Comparison of ENCODE assay signal across 1 cellular context in the genomic region with DNA sequence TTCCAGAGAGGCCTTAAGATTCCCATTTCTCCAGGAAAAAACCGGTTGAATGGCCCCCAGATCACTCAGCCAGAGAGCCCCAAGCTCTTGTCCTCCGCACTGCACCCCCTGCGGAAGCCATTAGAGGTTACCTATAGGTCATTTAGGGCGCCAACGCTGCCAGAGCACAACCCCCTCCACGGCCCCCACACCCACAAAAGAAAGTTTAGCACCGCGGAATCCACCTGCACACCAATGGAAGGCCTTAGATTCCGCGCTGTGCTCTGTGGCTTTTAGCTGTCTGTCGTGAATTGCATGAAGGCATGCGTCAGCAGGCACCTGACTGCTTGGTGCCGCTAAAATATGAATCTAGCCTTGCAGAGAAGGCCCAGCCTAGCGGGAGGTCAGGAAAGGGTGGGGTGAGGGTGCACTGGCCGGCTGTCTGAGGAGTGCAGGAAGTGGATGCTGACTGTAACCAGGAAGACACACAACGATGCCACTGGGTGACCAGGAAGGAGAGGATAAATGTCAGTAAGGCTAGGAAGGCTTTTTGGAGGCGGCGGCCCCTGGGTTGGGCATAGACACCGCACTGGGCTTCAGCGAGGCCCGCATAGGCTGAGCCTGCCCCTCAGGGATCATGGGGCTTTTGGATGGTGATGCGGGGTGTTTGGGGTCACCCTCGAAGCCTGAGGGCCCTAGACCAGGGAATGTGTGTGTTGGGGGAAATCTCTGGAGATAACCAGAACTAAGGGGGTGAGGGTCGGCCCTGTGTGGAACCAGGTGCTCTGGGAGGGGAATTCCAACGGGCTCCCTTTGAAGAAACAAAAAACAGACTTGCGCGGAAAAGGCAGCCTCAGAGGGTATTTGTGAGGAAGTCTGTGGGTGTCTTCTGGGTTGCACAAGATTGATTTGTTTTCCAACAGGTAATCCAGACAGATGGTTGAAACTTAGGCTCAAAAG.
TF ChIP-seq lines count a peak whose summit lies in the region.

No MANE protein-coding gene starts in this region.

TF ChIP-seq in K562, 482 proteins besides CTCF, POLR2A, EP300 and RAD21 (continued from another document and continues in another):
- TF ChIP-seq, protein P1, sequence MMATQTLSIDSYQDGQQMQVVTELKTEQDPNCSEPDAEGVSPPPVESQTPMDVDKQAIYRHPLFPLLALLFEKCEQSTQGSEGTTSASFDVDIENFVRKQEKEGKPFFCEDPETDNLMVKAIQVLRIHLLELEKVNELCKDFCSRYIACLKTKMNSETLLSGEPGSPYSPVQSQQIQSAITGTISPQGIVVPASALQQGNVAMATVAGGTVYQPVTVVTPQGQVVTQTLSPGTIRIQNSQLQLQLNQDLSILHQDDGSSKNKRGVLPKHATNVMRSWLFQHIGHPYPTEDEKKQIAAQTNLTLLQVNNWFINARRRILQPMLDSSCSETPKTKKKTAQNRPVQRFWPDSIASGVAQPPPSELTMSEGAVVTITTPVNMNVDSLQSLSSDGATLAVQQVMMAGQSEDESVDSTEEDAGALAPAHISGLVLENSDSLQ (IDR thresholded peaks at IDR 0.05), result peak; percentile 78
- TF ChIP-seq, protein P2, sequence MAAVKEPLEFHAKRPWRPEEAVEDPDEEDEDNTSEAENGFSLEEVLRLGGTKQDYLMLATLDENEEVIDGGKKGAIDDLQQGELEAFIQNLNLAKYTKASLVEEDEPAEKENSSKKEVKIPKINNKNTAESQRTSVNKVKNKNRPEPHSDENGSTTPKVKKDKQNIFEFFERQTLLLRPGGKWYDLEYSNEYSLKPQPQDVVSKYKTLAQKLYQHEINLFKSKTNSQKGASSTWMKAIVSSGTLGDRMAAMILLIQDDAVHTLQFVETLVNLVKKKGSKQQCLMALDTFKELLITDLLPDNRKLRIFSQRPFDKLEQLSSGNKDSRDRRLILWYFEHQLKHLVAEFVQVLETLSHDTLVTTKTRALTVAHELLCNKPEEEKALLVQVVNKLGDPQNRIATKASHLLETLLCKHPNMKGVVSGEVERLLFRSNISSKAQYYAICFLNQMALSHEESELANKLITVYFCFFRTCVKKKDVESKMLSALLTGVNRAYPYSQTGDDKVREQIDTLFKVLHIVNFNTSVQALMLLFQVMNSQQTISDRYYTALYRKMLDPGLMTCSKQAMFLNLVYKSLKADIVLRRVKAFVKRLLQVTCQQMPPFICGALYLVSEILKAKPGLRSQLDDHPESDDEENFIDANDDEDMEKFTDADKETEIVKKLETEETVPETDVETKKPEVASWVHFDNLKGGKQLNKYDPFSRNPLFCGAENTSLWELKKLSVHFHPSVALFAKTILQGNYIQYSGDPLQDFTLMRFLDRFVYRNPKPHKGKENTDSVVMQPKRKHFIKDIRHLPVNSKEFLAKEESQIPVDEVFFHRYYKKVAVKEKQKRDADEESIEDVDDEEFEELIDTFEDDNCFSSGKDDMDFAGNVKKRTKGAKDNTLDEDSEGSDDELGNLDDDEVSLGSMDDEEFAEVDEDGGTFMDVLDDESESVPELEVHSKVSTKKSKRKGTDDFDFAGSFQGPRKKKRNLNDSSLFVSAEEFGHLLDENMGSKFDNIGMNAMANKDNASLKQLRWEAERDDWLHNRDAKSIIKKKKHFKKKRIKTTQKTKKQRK (IDR thresholded peaks at IDR 0.05; ENCODE audit: borderline replicate concordance, low read depth, low read length), result no peak
- TF ChIP-seq PTBP1 (IDR thresholded peaks at IDR 0.05; ENCODE audit: low read depth, low read length) (no peak), RCOR1 (IDR thresholded peaks at IDR 0.05; ENCODE audit: borderline replicate concordance in 1 of 2, low read depth in 2 of 2, low read length in 2 of 2) (peak; percentile 1 to 72; a peak in 2 of 4 replicates), HNRNPH1 (optimal IDR thresholded peaks at IDR 0.05; ENCODE audit: low read depth, low read length) (no peak), ZNF551 (CRISPR knock-in tag; IDR thresholded peaks at IDR 0.05) (no peak), ZNF175 (CRISPR knock-in tag; IDR thresholded peaks at IDR 0.05; ENCODE audit: low read depth) (peak; percentile 90), POLR2AphosphoS2 (IDR thresholded peaks at IDR 0.05; ENCODE audit: low read length) (no peak), ZNF263 (CRISPR knock-in tag; IDR thresholded peaks at IDR 0.05; ENCODE audit: borderline replicate concordance) (no peak), JUN (IDR thresholded peaks at IDR 0.05; ENCODE audit: borderline replicate concordance, low read depth, low read length) (peak; percentile 69; the same call in 1 of the 2 replicates), JUN (CRISPR knock-in tag; IDR thresholded peaks at IDR 0.05; ENCODE audit: borderline replicate concordance) (no peak), GABPB2 (CRISPR knock-in tag; conservative IDR thresholded peaks at IDR 0.05) (no peak), ILK (tag; IDR thresholded peaks at IDR 0.05; ENCODE audit: borderline replicate concordance, low read depth) (no peak), MYBL2 (IDR thresholded peaks at IDR 0.05; ENCODE audit: low read depth) (peak; percentile 29; the same call in 1 of the 2 replicates), MYBL2 (CRISPR knock-in tag; IDR thresholded peaks at IDR 0.05; ENCODE audit: borderline replicate concordance) (no peak), ZNF644 (tag; IDR thresholded peaks at IDR 0.05; ENCODE audit: low read depth) (peak; percentile 76; the same call in 1 of the 2 replicates), JUND (IDR thresholded peaks at IDR 0.05; ENCODE audit: borderline replicate concordance, low read depth, low read length) (peak; percentile 84), JUND (tag; IDR thresholded peaks at IDR 0.05; ENCODE audit: borderline replicate concordance, low read depth, low read length) (peak; percentile 79; the same call in 2 of the 3 replicates)
- TF ChIP-seq, protein P3, sequence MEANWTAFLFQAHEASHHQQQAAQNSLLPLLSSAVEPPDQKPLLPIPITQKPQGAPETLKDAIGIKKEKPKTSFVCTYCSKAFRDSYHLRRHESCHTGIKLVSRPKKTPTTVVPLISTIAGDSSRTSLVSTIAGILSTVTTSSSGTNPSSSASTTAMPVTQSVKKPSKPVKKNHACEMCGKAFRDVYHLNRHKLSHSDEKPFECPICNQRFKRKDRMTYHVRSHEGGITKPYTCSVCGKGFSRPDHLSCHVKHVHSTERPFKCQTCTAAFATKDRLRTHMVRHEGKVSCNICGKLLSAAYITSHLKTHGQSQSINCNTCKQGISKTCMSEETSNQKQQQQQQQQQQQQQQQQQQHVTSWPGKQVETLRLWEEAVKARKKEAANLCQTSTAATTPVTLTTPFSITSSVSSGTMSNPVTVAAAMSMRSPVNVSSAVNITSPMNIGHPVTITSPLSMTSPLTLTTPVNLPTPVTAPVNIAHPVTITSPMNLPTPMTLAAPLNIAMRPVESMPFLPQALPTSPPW (CRISPR knock-in tag; IDR thresholded peaks at IDR 0.05), result peak; percentile 61
- TF ChIP-seq, protein P4, sequence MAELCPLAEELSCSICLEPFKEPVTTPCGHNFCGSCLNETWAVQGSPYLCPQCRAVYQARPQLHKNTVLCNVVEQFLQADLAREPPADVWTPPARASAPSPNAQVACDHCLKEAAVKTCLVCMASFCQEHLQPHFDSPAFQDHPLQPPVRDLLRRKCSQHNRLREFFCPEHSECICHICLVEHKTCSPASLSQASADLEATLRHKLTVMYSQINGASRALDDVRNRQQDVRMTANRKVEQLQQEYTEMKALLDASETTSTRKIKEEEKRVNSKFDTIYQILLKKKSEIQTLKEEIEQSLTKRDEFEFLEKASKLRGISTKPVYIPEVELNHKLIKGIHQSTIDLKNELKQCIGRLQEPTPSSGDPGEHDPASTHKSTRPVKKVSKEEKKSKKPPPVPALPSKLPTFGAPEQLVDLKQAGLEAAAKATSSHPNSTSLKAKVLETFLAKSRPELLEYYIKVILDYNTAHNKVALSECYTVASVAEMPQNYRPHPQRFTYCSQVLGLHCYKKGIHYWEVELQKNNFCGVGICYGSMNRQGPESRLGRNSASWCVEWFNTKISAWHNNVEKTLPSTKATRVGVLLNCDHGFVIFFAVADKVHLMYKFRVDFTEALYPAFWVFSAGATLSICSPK (IDR thresholded peaks at IDR 0.05; ENCODE audit: borderline replicate concordance), result no peak
- TF ChIP-seq, protein P5, sequence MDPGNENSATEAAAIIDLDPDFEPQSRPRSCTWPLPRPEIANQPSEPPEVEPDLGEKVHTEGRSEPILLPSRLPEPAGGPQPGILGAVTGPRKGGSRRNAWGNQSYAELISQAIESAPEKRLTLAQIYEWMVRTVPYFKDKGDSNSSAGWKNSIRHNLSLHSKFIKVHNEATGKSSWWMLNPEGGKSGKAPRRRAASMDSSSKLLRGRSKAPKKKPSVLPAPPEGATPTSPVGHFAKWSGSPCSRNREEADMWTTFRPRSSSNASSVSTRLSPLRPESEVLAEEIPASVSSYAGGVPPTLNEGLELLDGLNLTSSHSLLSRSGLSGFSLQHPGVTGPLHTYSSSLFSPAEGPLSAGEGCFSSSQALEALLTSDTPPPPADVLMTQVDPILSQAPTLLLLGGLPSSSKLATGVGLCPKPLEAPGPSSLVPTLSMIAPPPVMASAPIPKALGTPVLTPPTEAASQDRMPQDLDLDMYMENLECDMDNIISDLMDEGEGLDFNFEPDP (CRISPR knock-in tag; IDR thresholded peaks at IDR 0.05), result no peak
- TF ChIP-seq, protein P6, sequence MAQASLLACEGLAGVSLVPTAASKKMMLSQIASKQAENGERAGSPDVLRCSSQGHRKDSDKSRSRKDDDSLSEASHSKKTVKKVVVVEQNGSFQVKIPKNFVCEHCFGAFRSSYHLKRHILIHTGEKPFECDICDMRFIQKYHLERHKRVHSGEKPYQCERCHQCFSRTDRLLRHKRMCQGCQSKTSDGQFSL (CRISPR knock-in tag; IDR thresholded peaks at IDR 0.05), result 0 out of 2 replicates have a peak, but pooled peaks have one; percentile 46
- TF ChIP-seq, protein P6 (tag; IDR thresholded peaks at IDR 0.05), result peak in 1 of 2 experiments; percentile 52; a peak in 1 of 4 replicates
- TF ChIP-seq, protein P7, sequence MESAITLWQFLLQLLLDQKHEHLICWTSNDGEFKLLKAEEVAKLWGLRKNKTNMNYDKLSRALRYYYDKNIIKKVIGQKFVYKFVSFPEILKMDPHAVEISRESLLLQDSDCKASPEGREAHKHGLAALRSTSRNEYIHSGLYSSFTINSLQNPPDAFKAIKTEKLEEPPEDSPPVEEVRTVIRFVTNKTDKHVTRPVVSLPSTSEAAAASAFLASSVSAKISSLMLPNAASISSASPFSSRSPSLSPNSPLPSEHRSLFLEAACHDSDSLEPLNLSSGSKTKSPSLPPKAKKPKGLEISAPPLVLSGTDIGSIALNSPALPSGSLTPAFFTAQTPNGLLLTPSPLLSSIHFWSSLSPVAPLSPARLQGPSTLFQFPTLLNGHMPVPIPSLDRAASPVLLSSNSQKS (CRISPR knock-in tag; IDR thresholded peaks at IDR 0.05), result no peak
- TF ChIP-seq, protein P8, sequence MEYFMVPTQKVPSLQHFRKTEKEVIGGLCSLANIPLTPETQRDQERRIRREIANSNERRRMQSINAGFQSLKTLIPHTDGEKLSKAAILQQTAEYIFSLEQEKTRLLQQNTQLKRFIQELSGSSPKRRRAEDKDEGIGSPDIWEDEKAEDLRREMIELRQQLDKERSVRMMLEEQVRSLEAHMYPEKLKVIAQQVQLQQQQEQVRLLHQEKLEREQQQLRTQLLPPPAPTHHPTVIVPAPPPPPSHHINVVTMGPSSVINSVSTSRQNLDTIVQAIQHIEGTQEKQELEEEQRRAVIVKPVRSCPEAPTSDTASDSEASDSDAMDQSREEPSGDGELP (CRISPR knock-in tag; IDR thresholded peaks at IDR 0.05; ENCODE audit: borderline replicate concordance), result peak; percentile 76
- TF ChIP-seq, protein P9, sequence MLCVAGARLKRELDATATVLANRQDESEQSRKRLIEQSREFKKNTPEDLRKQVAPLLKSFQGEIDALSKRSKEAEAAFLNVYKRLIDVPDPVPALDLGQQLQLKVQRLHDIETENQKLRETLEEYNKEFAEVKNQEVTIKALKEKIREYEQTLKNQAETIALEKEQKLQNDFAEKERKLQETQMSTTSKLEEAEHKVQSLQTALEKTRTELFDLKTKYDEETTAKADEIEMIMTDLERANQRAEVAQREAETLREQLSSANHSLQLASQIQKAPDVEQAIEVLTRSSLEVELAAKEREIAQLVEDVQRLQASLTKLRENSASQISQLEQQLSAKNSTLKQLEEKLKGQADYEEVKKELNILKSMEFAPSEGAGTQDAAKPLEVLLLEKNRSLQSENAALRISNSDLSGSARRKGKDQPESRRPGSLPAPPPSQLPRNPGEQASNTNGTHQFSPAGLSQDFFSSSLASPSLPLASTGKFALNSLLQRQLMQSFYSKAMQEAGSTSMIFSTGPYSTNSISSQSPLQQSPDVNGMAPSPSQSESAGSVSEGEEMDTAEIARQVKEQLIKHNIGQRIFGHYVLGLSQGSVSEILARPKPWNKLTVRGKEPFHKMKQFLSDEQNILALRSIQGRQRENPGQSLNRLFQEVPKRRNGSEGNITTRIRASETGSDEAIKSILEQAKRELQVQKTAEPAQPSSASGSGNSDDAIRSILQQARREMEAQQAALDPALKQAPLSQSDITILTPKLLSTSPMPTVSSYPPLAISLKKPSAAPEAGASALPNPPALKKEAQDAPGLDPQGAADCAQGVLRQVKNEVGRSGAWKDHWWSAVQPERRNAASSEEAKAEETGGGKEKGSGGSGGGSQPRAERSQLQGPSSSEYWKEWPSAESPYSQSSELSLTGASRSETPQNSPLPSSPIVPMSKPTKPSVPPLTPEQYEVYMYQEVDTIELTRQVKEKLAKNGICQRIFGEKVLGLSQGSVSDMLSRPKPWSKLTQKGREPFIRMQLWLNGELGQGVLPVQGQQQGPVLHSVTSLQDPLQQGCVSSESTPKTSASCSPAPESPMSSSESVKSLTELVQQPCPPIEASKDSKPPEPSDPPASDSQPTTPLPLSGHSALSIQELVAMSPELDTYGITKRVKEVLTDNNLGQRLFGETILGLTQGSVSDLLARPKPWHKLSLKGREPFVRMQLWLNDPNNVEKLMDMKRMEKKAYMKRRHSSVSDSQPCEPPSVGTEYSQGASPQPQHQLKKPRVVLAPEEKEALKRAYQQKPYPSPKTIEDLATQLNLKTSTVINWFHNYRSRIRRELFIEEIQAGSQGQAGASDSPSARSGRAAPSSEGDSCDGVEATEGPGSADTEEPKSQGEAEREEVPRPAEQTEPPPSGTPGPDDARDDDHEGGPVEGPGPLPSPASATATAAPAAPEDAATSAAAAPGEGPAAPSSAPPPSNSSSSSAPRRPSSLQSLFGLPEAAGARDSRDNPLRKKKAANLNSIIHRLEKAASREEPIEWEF (CRISPR knock-in tag; IDR thresholded peaks at IDR 0.05), result no peak
- TF ChIP-seq, protein P10, sequence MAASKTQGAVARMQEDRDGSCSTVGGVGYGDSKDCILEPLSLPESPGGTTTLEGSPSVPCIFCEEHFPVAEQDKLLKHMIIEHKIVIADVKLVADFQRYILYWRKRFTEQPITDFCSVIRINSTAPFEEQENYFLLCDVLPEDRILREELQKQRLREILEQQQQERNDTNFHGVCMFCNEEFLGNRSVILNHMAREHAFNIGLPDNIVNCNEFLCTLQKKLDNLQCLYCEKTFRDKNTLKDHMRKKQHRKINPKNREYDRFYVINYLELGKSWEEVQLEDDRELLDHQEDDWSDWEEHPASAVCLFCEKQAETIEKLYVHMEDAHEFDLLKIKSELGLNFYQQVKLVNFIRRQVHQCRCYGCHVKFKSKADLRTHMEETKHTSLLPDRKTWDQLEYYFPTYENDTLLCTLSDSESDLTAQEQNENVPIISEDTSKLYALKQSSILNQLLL (CRISPR knock-in tag; IDR thresholded peaks at IDR 0.05; ENCODE audit: borderline replicate concordance), result no peak
